In genomic region chr22:38056969-38057841, GRCh38 we compare ENCODE assay signal across 8 cellular contexts. TPM values are rescaled to one million over a fixed set of nuclear protein-coding genes. Genes with fewer than 3 reads are reported as not detected.
A peak's percentile ranks its signal among the peaks of the same experiment; 100 is the strongest.
DNase-seq lines count a peak whose midpoint lies in the region; ATAC-seq and TF ChIP-seq lines count a peak whose summit lies in the region.

Gene PICK1 (plus strand): TSS chr22:38057404. CDS start chr22:38057810, 406 bp downstream.

- H3K27ac Mint-ChIP-seq in endodermal cell (peak within 1 kb of the TSS; percentile 100), memory B cell (peak within 1 kb of the TSS; percentile 92)

- H3K36me3 ChIP-seq in DOHH2 (ENCODE audit: control insufficient read depth, low read length): no peaks in the 10 kb centered on the region; the same call in 1 of the 2 replicates
- H3K36me3 ChIP-seq in endodermal cell (ENCODE audit: control insufficient read depth, insufficient read depth, low read length): peaks cover 23% of the 10 kb centered on the region

- H3K4me3 Mint-ChIP-seq in endodermal cell (peak within 1 kb of the TSS; percentile 85), memory B cell (peak within 1 kb of the TSS; percentile 96)

- H3K27ac ChIP-seq in DOHH2 (ENCODE audit: low read depth, low read length) (peak within 1 kb of the TSS; percentile 50; the same call in 1 of the 2 replicates), endodermal cell (ENCODE audit: low read depth, low read length) (peak within 1 kb of the TSS; percentile 79)

- 6 to 8% methylated on average over 17 to 44 of the region's 47 CpGs for WGBS in endodermal cell (ENCODE audit: insufficient coverage in 1 of 2, insufficient read length in 1 of 2), 2 experiments

- H3K4me2 ChIP-seq in DOHH2 (ENCODE audit: low read length): peak within 1 kb of the TSS; percentile 84

- H3K27me3 Mint-ChIP-seq in endodermal cell (ENCODE audit: insufficient read depth) (peaks cover 4% of the 10 kb centered on the region), memory B cell (peaks cover 7% of the 10 kb centered on the region)

- H3K4me1 ChIP-seq in DOHH2 (ENCODE audit: control insufficient read depth, low read length) (peaks cover 48% of the 10 kb centered on the region), endodermal cell (ENCODE audit: control insufficient read depth, insufficient read depth, low read length) (peaks cover 6% of the 10 kb centered on the region)

- DNase-seq in HPDE6-E6E7 (ENCODE audit: extremely low spot score) (peak; percentile 93), NOMO-1 treated with DMSO at 0.1 percent for 48 hours (lab: John Stamatoyannopoulos, UW; ENCODE audit: unreplicated experiment) (peak; percentile 80), endodermal cell (peak; percentile 97), memory B cell (ENCODE audit: low spot score in 2 of 2) (peak; percentile 79 to 83)
- peak; percentile 26 for DNase-seq in activated CD8-positive, alpha-beta memory T cell treated with anti-CD3 and anti-CD28 coated beads, Interleukin-2, amount 50 U/mL, for 24 hours (ENCODE audit: extremely low read depth)
- peak; percentile 75 to 84 (median 78) for DNase-seq in stimulated activated CD4-positive, alpha-beta T cell treated with anti-CD3 and anti-CD28 coated beads, TNF-alpha, amount 100 ng/mL, for 48 hours (ENCODE audit: low read depth in 3 of 3)

- H3K36me3 Mint-ChIP-seq in endodermal cell (ENCODE audit: low read depth): peaks cover 21% of the 10 kb centered on the region
- peaks cover 15% of the 10 kb centered on the region for H3K36me3 Mint-ChIP-seq in memory B cell

- no peak for TF ChIP-seq CTCF in DOHH2 (IDR thresholded peaks at IDR 0.05; ENCODE audit: low read depth, low read length, poor library complexity, severe bottlenecking)
- TF ChIP-seq CTCF in endodermal cell (conservative IDR thresholded peaks at IDR 0.05): no peak

- H3K9me3 ChIP-seq in DOHH2 (ENCODE audit: control insufficient read depth, insufficient read depth, low read length) (no peaks in the 10 kb centered on the region), endodermal cell (ENCODE audit: control insufficient read depth, low read length) (no peaks in the 10 kb centered on the region)

- H3K4me3 ChIP-seq in DOHH2 (ENCODE audit: low read length): peak within 1 kb of the TSS; percentile 94
- peak within 1 kb of the TSS; percentile 84 for H3K4me3 ChIP-seq in endodermal cell (ENCODE audit: low read length)

- H3F3A ChIP-seq in DOHH2 (ENCODE audit: control insufficient read depth, insufficient read depth): peaks cover 2% of the 10 kb centered on the region; the same call in 1 of the 2 replicates

- H3K27me3 ChIP-seq in DOHH2 (ENCODE audit: control insufficient read depth, low read length) (no peaks in the 10 kb centered on the region), endodermal cell (ENCODE audit: control insufficient read depth, insufficient read depth, low read length, poor library complexity, severe bottlenecking) (no peaks in the 10 kb centered on the region)

- ATAC-seq in memory B cell (ENCODE audit: low read depth) (peak; percentile 78), GM18511 (IDR thresholded peaks at IDR 0.05; ENCODE audit: unreplicated experiment) (no peak)

- H3K4me1 Mint-ChIP-seq in endodermal cell (peaks cover 9% of the 10 kb centered on the region), memory B cell (peaks cover 13% of the 10 kb centered on the region)

- no peaks in the 10 kb centered on the region for H4K20me1 ChIP-seq in DOHH2 (ENCODE audit: control insufficient read depth, insufficient read depth, low read depth, low read length)

- no peaks in the 10 kb centered on the region for H3K79me2 ChIP-seq in DOHH2 (ENCODE audit: control insufficient read depth, low read length)

- peak within 1 kb of the TSS; percentile 70 for H3K9ac ChIP-seq in endodermal cell (ENCODE audit: extremely low read depth, low read length, poor library complexity, severe bottlenecking)

- H3K9me3 Mint-ChIP-seq in endodermal cell (no peaks in the 10 kb centered on the region), memory B cell (no peaks in the 10 kb centered on the region)

- H3K9me2 ChIP-seq in DOHH2 (replicated peaks; ENCODE audit: control insufficient read depth, low read length): no peaks in the 10 kb centered on the region

RNA-seq across cellular contexts. Expression of gene PICK1, which starts in this region (rescaled TPM):
- 10 to 100 TPM; 42.7 to 54.1 TPM for total RNA-seq in endodermal cell
- 22.8 TPM for polyA plus RNA-seq in endodermal cell (2013, experiment 1 of 2)
- polyA plus RNA-seq in endodermal cell (2013, experiment 2 of 2): 20.1 TPM

Comparison
In these comparisons a context has a peak if more than half of its experiments do, and no peak if none do; other contexts are left out.
1. DNase-seq: peak in every context shown above with its lines; median percentile 97 in endodermal cell; 93 in HPDE6-E6E7; 81 in memory B cell; 80 in NOMO-1 treated with DMSO at 0.1 percent for 48 hours; 78 in stimulated activated CD4-positive, alpha-beta T cell treated with anti-CD3 and anti-CD28 coated beads, TNF-alpha, amount 100 ng/mL, for 48 hours; 26 in activated CD8-positive, alpha-beta memory T cell treated with anti-CD3 and anti-CD28 coated beads, Interleukin-2, amount 50 U/mL, for 24 hours.